Comparison of ENCODE assay signal across 33 cellular contexts in genomic region chr4:161457311-161457710, GRCh38.
"Had no signal": no experiment of that assay in that cellular context is flagged by ENCODE, and none has a peak within 500 bp of the region (broad histone marks: within the 10 kb centered on the region; RNA-seq: fewer than 3 reads in every experiment).

No MANE protein-coding gene starts in this region.

- H3K4me3 ChIP-seq: esophagus muscularis mucosa, gastroesophageal sphincter, heart right ventricle had no signal

- H3K9me3 ChIP-seq: esophagus muscularis mucosa, gastroesophageal sphincter, heart right ventricle had no signal

- ATAC-seq: activated CD4-positive, alpha-beta T cell treated with anti-CD3 and anti-CD28 coated beads for 36 hours; activated naive CD4-positive, alpha-beta T cell treated with anti-CD3 and anti-CD28 coated beads, Interleukin-2, amount 50 U/mL, for 72 hours; activated T-cell treated with anti-CD3 and anti-CD28 coated beads, Interleukin-2, amount 50 U/mL, for 72 hours; effector memory CD8-positive, alpha-beta T cell; gastroesophageal sphincter; heart right ventricle; T-helper 17 cell had no signal

- H3K9me3 Mint-ChIP-seq: activated CD4-positive, alpha-beta T cell treated with anti-CD3 and anti-CD28 coated beads, Interleukin-2, amount 10 ng/mL, durations not matched to agents 24 days and 14 days; activated naive CD8-positive, alpha-beta T cell treated with anti-CD3 and anti-CD28 coated beads, Interleukin-2, amount 10 ng/mL, durations not matched to agents 7 days and 5 days; effector memory CD8-positive, alpha-beta T cell had no signal

- DNase-seq: activated CD4-positive, alpha-beta memory T cell treated with anti-CD3 and anti-CD28 coated beads, Interleukin-2, amount 10 ng/mL, durations not matched to agents 7 days and 5 days; activated CD4-positive, alpha-beta T cell treated with anti-CD3 and anti-CD28 coated beads for 36 hours; activated CD4-positive, alpha-beta T cell treated with anti-CD3 and anti-CD28 coated beads, Interleukin-2, amount 10 ng/mL, durations not matched to agents 24 days and 14 days; activated CD4-positive, CD25-positive, alpha-beta regulatory T cell; activated CD4-positive, CD25-positive, alpha-beta regulatory T cell treated with anti-CD3 and anti-CD28 coated beads, Interleukin-2, amount 50 U/mL, for 72 hours; activated CD8-positive, alpha-beta memory T cell treated with anti-CD3 and anti-CD28 coated beads, Interleukin-2, amount 50 U/mL, for 48 hours; activated gamma-delta T cell; activated naive CD4-positive, alpha-beta T cell; activated naive CD4-positive, alpha-beta T cell treated with anti-CD3 and anti-CD28 coated beads, Interleukin-2, amount 10 ng/mL, durations not matched to agents 7 days and 5 days; activated naive CD8-positive, alpha-beta T cell treated with anti-CD3 and anti-CD28 coated beads, Interleukin-2, amount 10 ng/mL, durations not matched to agents 7 days and 5 days; activated T-cell treated with anti-CD3 and anti-CD28 coated beads for 4 hours; activated T-cell treated with anti-CD3 and anti-CD28 coated beads, Interleukin-2, amount 50 U/mL, for 24 hours; activated T-cell treated with anti-CD3 and anti-CD28 coated beads, Interleukin-2, amount 50 U/mL, for 72 hours; amygdala; aorta; brain microvascular endothelial cell; cortex of kidney; dermis blood vessel endothelial cell; effector CD4-positive, alpha-beta T cell; effector memory CD8-positive, alpha-beta T cell; erythroblast; foreskin melanocyte; heart right ventricle; T-helper 1 cell; T-helper 17 cell; T1000 had no signal

- H3K27ac ChIP-seq: brain microvascular endothelial cell, esophagus muscularis mucosa, gastroesophageal sphincter, heart right ventricle had no signal

- H3K36me3 ChIP-seq: brain microvascular endothelial cell, esophagus muscularis mucosa, gastroesophageal sphincter, heart right ventricle had no signal

- H3K4me3 Mint-ChIP-seq: activated CD4-positive, alpha-beta memory T cell treated with anti-CD3 and anti-CD28 coated beads, Interleukin-2, amount 10 ng/mL, durations not matched to agents 7 days and 5 days; activated CD4-positive, alpha-beta T cell treated with anti-CD3 and anti-CD28 coated beads for 36 hours; activated CD4-positive, alpha-beta T cell treated with anti-CD3 and anti-CD28 coated beads, Interleukin-2, amount 10 ng/mL, durations not matched to agents 24 days and 14 days; activated naive CD4-positive, alpha-beta T cell treated with anti-CD3 and anti-CD28 coated beads, Interleukin-2, amount 10 ng/mL, durations not matched to agents 7 days and 5 days; activated naive CD8-positive, alpha-beta T cell treated with anti-CD3 and anti-CD28 coated beads, Interleukin-2, amount 10 ng/mL, durations not matched to agents 7 days and 5 days; activated T-cell treated with anti-CD3 and anti-CD28 coated beads, Interleukin-2, amount 50 U/mL, for 24 hours; activated T-cell treated with anti-CD3 and anti-CD28 coated beads, Interleukin-2, amount 50 U/mL, for 72 hours; central memory CD8-positive, alpha-beta T cell; effector memory CD8-positive, alpha-beta T cell; T-helper 17 cell; T-helper 2 cell treated with Interferon-gamma antibody and Interleukin-4, amounts not matched to agents 5 μg/mL and 100 μg/mL, for 36 hours had no signal

- H3K27me3 Mint-ChIP-seq: activated CD4-positive, alpha-beta memory T cell treated with anti-CD3 and anti-CD28 coated beads, Interleukin-2, amount 10 ng/mL, durations not matched to agents 7 days and 5 days; activated CD4-positive, alpha-beta T cell treated with anti-CD3 and anti-CD28 coated beads for 36 hours; activated CD4-positive, alpha-beta T cell treated with anti-CD3 and anti-CD28 coated beads, Interleukin-2, amount 10 ng/mL, durations not matched to agents 24 days and 14 days; activated naive CD4-positive, alpha-beta T cell treated with anti-CD3 and anti-CD28 coated beads, Interleukin-2, amount 10 ng/mL, durations not matched to agents 7 days and 5 days; activated naive CD8-positive, alpha-beta T cell treated with anti-CD3 and anti-CD28 coated beads, Interleukin-2, amount 10 ng/mL, durations not matched to agents 7 days and 5 days; activated T-cell treated with anti-CD3 and anti-CD28 coated beads, Interleukin-2, amount 50 U/mL, for 24 hours; central memory CD8-positive, alpha-beta T cell; effector memory CD8-positive, alpha-beta T cell; T-helper 17 cell had no signal

- H3K4me1 Mint-ChIP-seq: activated CD4-positive, alpha-beta memory T cell treated with anti-CD3 and anti-CD28 coated beads, Interleukin-2, amount 10 ng/mL, durations not matched to agents 7 days and 5 days; activated CD4-positive, alpha-beta T cell treated with anti-CD3 and anti-CD28 coated beads for 36 hours; activated CD4-positive, alpha-beta T cell treated with anti-CD3 and anti-CD28 coated beads, Interleukin-2, amount 10 ng/mL, durations not matched to agents 24 days and 14 days; activated naive CD4-positive, alpha-beta T cell treated with anti-CD3 and anti-CD28 coated beads, Interleukin-2, amount 10 ng/mL, durations not matched to agents 7 days and 5 days; activated naive CD8-positive, alpha-beta T cell treated with anti-CD3 and anti-CD28 coated beads, Interleukin-2, amount 10 ng/mL, durations not matched to agents 7 days and 5 days; central memory CD8-positive, alpha-beta T cell; T-helper 17 cell had no signal

- H3K27ac Mint-ChIP-seq: activated CD4-positive, alpha-beta memory T cell treated with anti-CD3 and anti-CD28 coated beads, Interleukin-2, amount 10 ng/mL, durations not matched to agents 7 days and 5 days; activated CD4-positive, alpha-beta T cell treated with anti-CD3 and anti-CD28 coated beads for 36 hours; activated CD4-positive, alpha-beta T cell treated with anti-CD3 and anti-CD28 coated beads, Interleukin-2, amount 10 ng/mL, durations not matched to agents 24 days and 14 days; activated naive CD4-positive, alpha-beta T cell treated with anti-CD3 and anti-CD28 coated beads, Interleukin-2, amount 10 ng/mL, durations not matched to agents 7 days and 5 days; activated naive CD4-positive, alpha-beta T cell treated with anti-CD3 and anti-CD28 coated beads, Interleukin-2, amount 50 U/mL, for 72 hours; activated naive CD8-positive, alpha-beta T cell treated with anti-CD3 and anti-CD28 coated beads, Interleukin-2, amount 10 ng/mL, durations not matched to agents 7 days and 5 days; activated T-cell treated with anti-CD3 and anti-CD28 coated beads, Interleukin-2, amount 50 U/mL, for 24 hours; activated T-cell treated with anti-CD3 and anti-CD28 coated beads, Interleukin-2, amount 50 U/mL, for 72 hours; effector memory CD8-positive, alpha-beta T cell; T-helper 17 cell; T-helper 2 cell treated with Interferon-gamma antibody and Interleukin-4, amounts not matched to agents 5 μg/mL and 100 μg/mL, for 36 hours had no signal

- FAIRE-seq: bronchial epithelial cell, colon had no signal

- H3K36me3 Mint-ChIP-seq: activated naive CD4-positive, alpha-beta T cell treated with anti-CD3 and anti-CD28 coated beads, Interleukin-2, amount 10 ng/mL, durations not matched to agents 7 days and 5 days; activated naive CD4-positive, alpha-beta T cell treated with anti-CD3 and anti-CD28 coated beads, Interleukin-2, amount 50 U/mL, for 72 hours; activated naive CD8-positive, alpha-beta T cell treated with anti-CD3 and anti-CD28 coated beads, Interleukin-2, amount 10 ng/mL, durations not matched to agents 7 days and 5 days had no signal

- H3K4me1 ChIP-seq: esophagus muscularis mucosa, gastroesophageal sphincter, heart right ventricle had no signal

- H3K27me3 ChIP-seq: brain microvascular endothelial cell, esophagus muscularis mucosa, gastroesophageal sphincter, heart right ventricle had no signal
